Comparison of ENCODE assay signal across 8 cellular contexts in genomic region chr2:149017116-149017985, GRCh38. TPM values are rescaled to one million over a fixed set of nuclear protein-coding genes. Genes with fewer than 3 reads are reported as not detected.
DNase-seq lines count a peak whose midpoint lies in the region; ATAC-seq and TF ChIP-seq lines count a peak whose summit lies in the region.

No MANE protein-coding gene starts in this region.

- 48 to 51% methylated on average over 14 of the region's 14 CpGs for WGBS in lower leg skin, 2 donors

- DNase-seq in DMS79 treated with DMSO at 0.1 percent for 48 hours (lab: John Stamatoyannopoulos, UW) (peak; percentile 74), NCI-H524 treated with DMSO at 0.1 percent for 48 hours (lab: John Stamatoyannopoulos, UW) (peak; percentile 8), coronary artery (ENCODE audit: low spot score) (no peak), lower leg skin (ENCODE audit: low spot score in 2 of 2) (peak; percentile 76 to 90)
- DNase-seq in activated CD4-positive, alpha-beta T cell treated with anti-CD3 and anti-CD28 coated beads, Interleukin-2, amount 10 ng/mL, durations not matched to agents 7 days and 5 days, result peak; percentile 84
- DNase-seq in stimulated activated CD4-positive, alpha-beta T cell treated with anti-CD3 and anti-CD28 coated beads, TNF-alpha, amount 100 ng/mL, for 4 hours (ENCODE audit: low read depth in 3 of 3), result peak; percentile 29 to 53 (median 46)

- no peak overlapping the region for H3K27ac ChIP-seq in coronary artery

- no peak overlapping the region for H3K4me3 Mint-ChIP-seq in activated CD4-positive, alpha-beta T cell treated with anti-CD3 and anti-CD28 coated beads, Interleukin-2, amount 10 ng/mL, durations not matched to agents 7 days and 5 days

- TF ChIP-seq CTCF in coronary artery (IDR thresholded peaks at IDR 0.05) (peak; percentile 79), lower leg skin (IDR thresholded peaks at IDR 0.05) (peak in 1 of 3 donors; percentile 66)

- H3K9me3 Mint-ChIP-seq in activated CD4-positive, alpha-beta T cell treated with anti-CD3 and anti-CD28 coated beads, Interleukin-2, amount 10 ng/mL, durations not matched to agents 7 days and 5 days, result no peaks in the 10 kb centered on the region

- H3K4me3 ChIP-seq in coronary artery (no peak overlapping the region), lower leg skin (ENCODE audit: low read depth, poor library complexity, severe bottlenecking) (no peak overlapping the region)

- no peak for TF ChIP-seq POLR2A in lower leg skin (IDR thresholded peaks at IDR 0.05)

- CTCF ChIA-PET in activated CD4-positive, alpha-beta T cell treated with anti-CD3 and anti-CD28 coated beads, Interleukin-2, amount 10 ng/mL, durations not matched to agents 7 days and 5 days (lab: Charles Lee), result interaction anchor here (0.6 to 3.2 kb wide), 9 partner anchors 9 to 855 kb away, joined by 3 to 11 read pairs (median 4); no protein-coding TSS in a partner anchor

- no peaks in the 10 kb centered on the region for H3K27me3 Mint-ChIP-seq in activated CD4-positive, alpha-beta T cell treated with anti-CD3 and anti-CD28 coated beads, Interleukin-2, amount 10 ng/mL, durations not matched to agents 7 days and 5 days

- H3K4me1 Mint-ChIP-seq in activated CD4-positive, alpha-beta T cell treated with anti-CD3 and anti-CD28 coated beads, Interleukin-2, amount 10 ng/mL, durations not matched to agents 7 days and 5 days, result peaks cover 1% of the 10 kb centered on the region

- intact Hi-C loops in lower leg skin (cut with DNase I; ENCODE audit: low total_unique reads), result loop anchor here (5.0 to 10.0 kb wide), 2 partner anchors 297 to 545 kb away; no protein-coding TSS in a partner anchor

- H3K36me3 Mint-ChIP-seq in activated CD4-positive, alpha-beta T cell treated with anti-CD3 and anti-CD28 coated beads, Interleukin-2, amount 10 ng/mL, durations not matched to agents 7 days and 5 days (ENCODE audit: low read depth), result no peaks in the 10 kb centered on the region

- ATAC-seq in HG03139 (IDR thresholded peaks at IDR 0.05; ENCODE audit: unreplicated experiment), result peak; percentile 39
- no peak for ATAC-seq in HG03025 (IDR thresholded peaks at IDR 0.05; ENCODE audit: low FRiP score, unreplicated experiment)

- H3K27ac Mint-ChIP-seq in activated CD4-positive, alpha-beta T cell treated with anti-CD3 and anti-CD28 coated beads, Interleukin-2, amount 10 ng/mL, durations not matched to agents 7 days and 5 days, result no peak overlapping the region

- POLR2A ChIA-PET in activated CD4-positive, alpha-beta T cell treated with anti-CD3 and anti-CD28 coated beads, Interleukin-2, amount 10 ng/mL, durations not matched to agents 7 days and 5 days (lab: Charles Lee), result no interaction called here

RNA-seq across cellular contexts. Expression of gene LYPD6B, which starts 21.1 kb away (rescaled TPM):
- total RNA-seq in activated CD4-positive, alpha-beta T cell treated with anti-CD3 and anti-CD28 coated beads, Interleukin-2, amount 10 ng/mL, durations not matched to agents 7 days and 5 days, result not detected
- 10 to 100 TPM; 70.2 to 96.6 (median 74.2) TPM for total RNA-seq in lower leg skin

Comparison
In these comparisons a context has a peak if more than half of its experiments do, and no peak if none do; other contexts are left out.
1. RNA of gene LYPD6B, which starts 21.1 kb away (total RNA-seq): 70.2 to 96.6 TPM in lower leg skin; not detected in activated CD4-positive, alpha-beta T cell treated with anti-CD3 and anti-CD28 coated beads, Interleukin-2, amount 10 ng/mL, durations not matched to agents 7 days and 5 days; every median in the first group is over 10 times any median in the second.